In genomic region chr20:10708342-10709185, GRCh38 we compare ENCODE assay signal across 13 cellular contexts. TPM values are rescaled to one million over a fixed set of nuclear protein-coding genes. Genes with fewer than 3 reads are reported as not detected.
A peak's percentile ranks its signal among the peaks of the same experiment; 100 is the strongest.
DNase-seq lines count a peak whose midpoint lies in the region; ATAC-seq and TF ChIP-seq lines count a peak whose summit lies in the region.
"Had no signal": no experiment of that assay in that cellular context is flagged by ENCODE, and none has a peak within 500 bp of the region (broad histone marks: within the 10 kb centered on the region; RNA-seq: fewer than 3 reads in every experiment).

No MANE protein-coding gene starts in this region.

- TF ChIP-seq CTCF in astrocyte of the cerebellum (IDR thresholded peaks at IDR 0.05; ENCODE audit: low read depth, low read length, missing control alignments): no peak
- TF ChIP-seq CTCF in hepatocyte (IDR thresholded peaks at IDR 0.05; ENCODE audit: poor library complexity): no peak
- no peak for TF ChIP-seq CTCF in smooth muscle cell (IDR thresholded peaks at IDR 0.05; ENCODE audit: borderline replicate concordance, insufficient read depth, poor library complexity, severe bottlenecking)
- TF ChIP-seq CTCF in body of pancreas (IDR thresholded peaks at IDR 0.05): no peak

- no peaks in the 10 kb centered on the region for H3K9me2 ChIP-seq in hepatocyte (replicated peaks; ENCODE audit: insufficient read depth)

- H3K79me2 ChIP-seq in hepatocyte: no peaks in the 10 kb centered on the region
- no peaks in the 10 kb centered on the region for H3K79me2 ChIP-seq in smooth muscle cell (ENCODE audit: low read depth)

- H3K4me1 ChIP-seq in hepatocyte (ENCODE audit: insufficient read depth): peaks cover 35% of the 10 kb centered on the region
- H3K4me1 ChIP-seq in smooth muscle cell (ENCODE audit: low read depth): peaks cover 21% of the 10 kb centered on the region
- peaks cover 28% of the 10 kb centered on the region for H3K4me1 ChIP-seq in body of pancreas
- H3K4me1 ChIP-seq: testis had no signal

- peak overlapping the region; percentile 70 for H3K27ac ChIP-seq in hepatocyte
- no peak overlapping the region for H3K27ac ChIP-seq in smooth muscle cell (ENCODE audit: low read depth)
- H3K27ac ChIP-seq in body of pancreas: peak overlapping the region in 1 of 4 donors; percentile 1
- H3K27ac ChIP-seq: testis had no signal

- ATAC-seq in HG02852 (IDR thresholded peaks at IDR 0.05; ENCODE audit: unreplicated experiment) (no peak), body of pancreas (no peak)
- no peak for ATAC-seq in stimulated activated naive CD8-positive, alpha-beta T cell treated with anti-CD3 and anti-CD28 coated beads, Interleukin-15, amount 100 ng/mL, for 72 hours

- no peaks in the 10 kb centered on the region for H3F3A ChIP-seq in smooth muscle cell (ENCODE audit: low read depth)

- H3K36me3 ChIP-seq in hepatocyte (replicated peaks; ENCODE audit: insufficient read depth, low read depth) (no peaks in the 10 kb centered on the region), smooth muscle cell (ENCODE audit: low read depth) (no peaks in the 10 kb centered on the region), body of pancreas (replicated peaks in 1 of 2; ENCODE audit: insufficient read depth in 1 of 2, low read depth in 2 of 2) (no peaks in the 10 kb centered on the region)

- H3K9me3 ChIP-seq in hepatocyte (ENCODE audit: low read depth): no peaks in the 10 kb centered on the region
- no peaks in the 10 kb centered on the region for H3K9me3 ChIP-seq in smooth muscle cell (replicated peaks; ENCODE audit: low read depth)
- no peaks in the 10 kb centered on the region for H3K9me3 ChIP-seq in body of pancreas
- H3K9me3 ChIP-seq: testis had no signal

- peaks cover 7% of the 10 kb centered on the region for H3K27me3 Mint-ChIP-seq in stimulated activated naive CD8-positive, alpha-beta T cell treated with anti-CD3 and anti-CD28 coated beads, Interleukin-15, amount 100 ng/mL, for 72 hours

- intact Hi-C loops in body of pancreas (cut with DNase I): no loop called here

- 74% methylated on average over 7 of the region's 7 CpGs for WGBS in hepatocyte (ENCODE audit: low lambda C conversion rate, missing lambda C conversion rate)
- WGBS in smooth muscle cell (ENCODE audit: low lambda C conversion rate): 84% methylated on average over 7 of the region's 7 CpGs
- WGBS in body of pancreas, 2 donors: 77 to 87% methylated on average over 7 of the region's 7 CpGs

- H3K4me3 ChIP-seq in astrocyte of the cerebellum (ENCODE audit: low read depth, low read length) (no peak overlapping the region), hepatocyte (no peak overlapping the region), smooth muscle cell (no peak overlapping the region), body of pancreas (no peak overlapping the region)
- H3K4me3 ChIP-seq: testis had no signal

- H3K27me3 ChIP-seq in hepatocyte (no peaks in the 10 kb centered on the region), smooth muscle cell (ENCODE audit: low read depth) (no peaks in the 10 kb centered on the region), body of pancreas (no peaks in the 10 kb centered on the region)
- H3K27me3 ChIP-seq: testis had no signal

- H3K9ac ChIP-seq in smooth muscle cell (ENCODE audit: low read depth): no peak overlapping the region

- H3K4me1 Mint-ChIP-seq in stimulated activated naive CD8-positive, alpha-beta T cell treated with anti-CD3 and anti-CD28 coated beads, Interleukin-15, amount 100 ng/mL, for 72 hours: no peaks in the 10 kb centered on the region

- no peak overlapping the region for H3K27ac Mint-ChIP-seq in stimulated activated naive CD8-positive, alpha-beta T cell treated with anti-CD3 and anti-CD28 coated beads, Interleukin-15, amount 100 ng/mL, for 72 hours

- H4K20me1 ChIP-seq in hepatocyte (ENCODE audit: insufficient read depth, poor library complexity, severe bottlenecking) (no peaks in the 10 kb centered on the region), smooth muscle cell (ENCODE audit: low read depth) (no peaks in the 10 kb centered on the region)

- H3K9me3 Mint-ChIP-seq in stimulated activated naive CD8-positive, alpha-beta T cell treated with anti-CD3 and anti-CD28 coated beads, Interleukin-15, amount 100 ng/mL, for 72 hours: peaks cover 0 to 7% of the 10 kb centered on the region in 2 donors

- H3K4me3 Mint-ChIP-seq in stimulated activated naive CD8-positive, alpha-beta T cell treated with anti-CD3 and anti-CD28 coated beads, Interleukin-15, amount 100 ng/mL, for 72 hours: no peak overlapping the region

- H3K4me2 ChIP-seq in hepatocyte (peak overlapping the region; percentile 26), smooth muscle cell (peak overlapping the region; percentile 16)

- TF ChIP-seq POLR2A in body of pancreas (IDR thresholded peaks at IDR 0.05): no peak

- in situ Hi-C loops in astrocyte of the cerebellum (cut with HindIII; ENCODE audit: low sequenced_read_pairs): no loop called here

- peak; percentile 22 for DNase-seq in HCEC 1CT
- peak; percentile 44 for DNase-seq in astrocyte of the cerebellum (ENCODE audit: low read depth)
- DNase-seq in hepatocyte (ENCODE audit: low spot score): peak; percentile 32
- DNase-seq in smooth muscle cell (lab: John Stamatoyannopoulos, UW; ENCODE audit: unreplicated experiment): no peak
- DNase-seq in stimulated activated naive CD8-positive, alpha-beta T cell treated with anti-CD3 and anti-CD28 coated beads, Interleukin-15, amount 100 ng/mL, for 72 hours: no peak
- no peak for DNase-seq in cerebellar nuclear complex (lab: John Stamatoyannopoulos, UW)
- no peak for DNase-seq in body of pancreas
- DNase-seq: activated CD4-positive, alpha-beta T cell treated with anti-CD3 and anti-CD28 coated beads for 1 hour; activated gamma-delta T cell treated with Interleukin-2 at 50 U/mL for 16 hours; nucleus accumbens; SHP77; testis had no signal

- H2AFZ ChIP-seq in hepatocyte (no peak overlapping the region), smooth muscle cell (ENCODE audit: low read depth) (no peak overlapping the region)

RNA-seq across cellular contexts. Expression of gene JAG1, which starts 34.8 kb away (rescaled TPM):
- total RNA-seq in hepatocyte (51.5 and 52.6 TPM in 2 replicates), smooth muscle cell (126 and 135 TPM in 2 replicates), body of pancreas (10 to 100 TPM; 41.2 to 55.7 TPM)
- polyA plus RNA-seq in hepatocyte (19.2 and 21.0 TPM in 2 replicates), smooth muscle cell (45.0 and 73.6 TPM in 2 replicates)

Comparison
In these comparisons a context has a peak if more than half of its experiments do, and no peak if none do; other contexts are left out.
1. DNase-seq: peak in HCEC 1CT (single experiment), astrocyte of the cerebellum (single experiment) and hepatocyte (single experiment); none in smooth muscle cell (single experiment), stimulated activated naive CD8-positive, alpha-beta T cell treated with anti-CD3 and anti-CD28 coated beads, Interleukin-15, amount 100 ng/mL, for 72 hours (0 of 2), cerebellar nuclear complex (0 of 2) and body of pancreas (0 of 4).